9 cellular contexts compared by ENCODE assay signal in genomic region chr20:32470025-32470861, GRCh38.
A peak's percentile ranks its signal among the peaks of the same experiment; 100 is the strongest.
DNase-seq lines count a peak whose midpoint lies in the region; ATAC-seq and TF ChIP-seq lines count a peak whose summit lies in the region.
"Had no signal": no experiment of that assay in that cellular context is flagged by ENCODE, and none has a peak within 500 bp of the region (broad histone marks: within the 10 kb centered on the region; RNA-seq: fewer than 3 reads in every experiment).

No MANE protein-coding gene starts in this region.

- no TSS peak for BruUV-seq in HCT116 (replicated peaks; lab: Mats Ljungman, UMichigan)

- H3K4me1 ChIP-seq in HCT116 (ENCODE audit: control insufficient read depth in 1 of 2, insufficient read depth in 2 of 2, low read length in 2 of 2) (peaks cover 0 to under 1% of the 10 kb centered on the region in 2 experiments; a peak in 1 of 4 replicates), esophagus squamous epithelium (peaks cover 20 to 94% (median 46%) of the 10 kb centered on the region in 3 donors), neutrophil (ENCODE audit: control insufficient read depth in 1 of 2, insufficient read depth in 1 of 2, low read depth in 1 of 2, low read length in 1 of 2) (peaks cover 28 to 29% of the 10 kb centered on the region in 2 experiments)

- no peak for TF ChIP-seq POLR2A in HCT116 (IDR thresholded peaks at IDR 0.05; ENCODE audit: borderline replicate concordance, extremely low read depth, insufficient read depth, insufficient read length)
- no peak for TF ChIP-seq POLR2A in esophagus squamous epithelium (IDR thresholded peaks at IDR 0.05)

- H3K27ac Mint-ChIP-seq in T-helper 17 cell, result peak overlapping the region; percentile 86
- H3K27ac Mint-ChIP-seq: IgD-negative memory B cell had no signal

- DNase-seq in BJ (ENCODE audit: low read depth) (no peak), HCT116 (ENCODE audit: low read depth, low spot score) (peak; percentile 16), T-helper 17 cell (no peak), esophagus squamous epithelium (lab: John Stamatoyannopoulos, UW) (no peak)
- DNase-seq in NK-92 treated with Interleukin-12 subunit alpha and Interleukin-12 subunit beta, amount 100 ng/mL, for 24 hours (lab: John Stamatoyannopoulos, UW), result no peak
- no peak for DNase-seq in activated CD8-positive, alpha-beta memory T cell treated with anti-CD3 and anti-CD28 coated beads, Interleukin-2, amount 50 U/mL, for 4 hours

- H3K9me3 ChIP-seq in HCT116 (ENCODE audit: control insufficient read depth in 1 of 2, insufficient read depth in 1 of 2, low read depth in 1 of 2, low read length in 2 of 2), result no peaks in the 10 kb centered on the region
- no peaks in the 10 kb centered on the region for H3K9me3 ChIP-seq in T-helper 17 cell (ENCODE audit: control insufficient read depth, low read length, poor library complexity, severe bottlenecking)
- H3K9me3 ChIP-seq in esophagus squamous epithelium, result no peaks in the 10 kb centered on the region
- H3K9me3 ChIP-seq in neutrophil, result no peaks in the 10 kb centered on the region

- no peak overlapping the region for H3K9ac ChIP-seq in HCT116 (ENCODE audit: low read length)

- no peaks in the 10 kb centered on the region for H3K36me3 Mint-ChIP-seq in T-helper 17 cell (ENCODE audit: low read depth)

- no peaks in the 10 kb centered on the region for H3K27me3 Mint-ChIP-seq in T-helper 17 cell
- H3K27me3 Mint-ChIP-seq: IgD-negative memory B cell had no signal

- H3K4me3 ChIP-seq in BJ (ENCODE audit: low read depth, low read length) (no peak overlapping the region), HCT116 (replicated peaks in 1 of 2; ENCODE audit: low read depth in 1 of 2, low read length in 2 of 2) (no peak overlapping the region), esophagus squamous epithelium (no peak overlapping the region), neutrophil (ENCODE audit: low read depth in 1 of 2, low read length in 1 of 2) (peak overlapping the region in 1 of 2 experiments; percentile 3)

- H3K36me3 ChIP-seq in BJ (ENCODE audit: control insufficient read depth, insufficient read depth, low read length) (peaks cover 22% of the 10 kb centered on the region), HCT116 (ENCODE audit: control insufficient read depth in 1 of 2, insufficient read depth in 2 of 2, low read length in 2 of 2) (no peaks in the 10 kb centered on the region), esophagus squamous epithelium (no peaks in the 10 kb centered on the region), neutrophil (peaks cover 55% of the 10 kb centered on the region)

- H3K4me1 Mint-ChIP-seq in T-helper 17 cell, result peaks cover 16% of the 10 kb centered on the region

- 50% methylated on average over 9 of the region's 27 CpGs; no CpG with 5 or more reads in 1 of the 2 donors for WGBS in esophagus squamous epithelium, 2 donors

- POLR2A ChIA-PET in BJ (lab: Charles Lee), result no interaction called here
- POLR2A ChIA-PET in HCT116 (lab: Charles Lee), result no interaction called here

- TF ChIP-seq RAD21 in HCT116 (IDR thresholded peaks at IDR 0.05; ENCODE audit: low read depth), result peak; percentile 46

- no peak overlapping the region for H2AFZ ChIP-seq in HCT116 (ENCODE audit: low read depth, low read length, poor library complexity, severe bottlenecking)

- no peak overlapping the region for H3K27ac ChIP-seq in HCT116 (ENCODE audit: low read depth, low read length)
- H3K27ac ChIP-seq in esophagus squamous epithelium, result peak overlapping the region; percentile 22 to 77 (median 49)
- peak overlapping the region; percentile 56 for H3K27ac ChIP-seq in neutrophil

- H4K20me1 ChIP-seq in HCT116 (ENCODE audit: insufficient read depth), result no peaks in the 10 kb centered on the region

- TF ChIP-seq CTCF in BJ (IDR thresholded peaks at IDR 0.05; ENCODE audit: insufficient read depth, low read depth, low read length) (peak; percentile 51), HCT116 (IDR thresholded peaks at IDR 0.05 in 2 of 3, conservative IDR thresholded peaks at IDR 0.05 in 1 of 3; ENCODE audit: borderline replicate concordance in 1 of 3, insufficient read depth in 1 of 3, low read depth in 2 of 3, low read length in 2 of 3) (peak; percentile 19 to 50 (median 43); a peak in 4 of 6 replicates), esophagus squamous epithelium (IDR thresholded peaks at IDR 0.05) (peak in 4 of 6 experiments; percentile 24 to 45 (median 34)), neutrophil (IDR thresholded peaks at IDR 0.05) (peak; percentile 71)

- H3K9me2 ChIP-seq in HCT116 (ENCODE audit: insufficient read depth), result no peaks in the 10 kb centered on the region

- RAD21 ChIA-PET in HCT116 (lab: Charles Lee; ENCODE audit: low non-redundant PET in 1 of 2, low total read pairs in 2 of 2, uncharacterized antibody in 2 of 2, unreplicated experiment in 2 of 2), result no interaction called here

- ATAC-seq in HCT116 (peak; percentile 91), T-helper 17 cell (peak; percentile 64), HG02870 (IDR thresholded peaks at IDR 0.05; ENCODE audit: unreplicated experiment) (no peak)

- intact Hi-C loops in HCT116 (cut with micrococcal nuclease), result no loop called here
- intact Hi-C loops in esophagus squamous epithelium (cut with DNase I), result no loop called here

- H3K4me3 Mint-ChIP-seq in T-helper 17 cell, result no peak overlapping the region

- CTCF ChIA-PET in BJ (lab: Yijun Ruan, JAX), result interaction anchor here (1.4 to 1.6 kb wide), 2 partner anchors 11 kb away, joined by 4 to 5 read pairs; no protein-coding TSS in a partner anchor
- CTCF ChIA-PET in HCT116 (lab: Charles Lee), result no interaction called here

- H3K79me2 ChIP-seq in HCT116 (ENCODE audit: insufficient read depth, low read length), result no peaks in the 10 kb centered on the region

- H3K4me2 ChIP-seq in HCT116 (ENCODE audit: low read length), result no peak overlapping the region

- H3K27me3 ChIP-seq in BJ (ENCODE audit: control insufficient read depth, insufficient read depth, low read length), result no peaks in the 10 kb centered on the region
- H3K27me3 ChIP-seq in HCT116 (ENCODE audit: insufficient read depth, low read length), result no peaks in the 10 kb centered on the region
- H3K27me3 ChIP-seq in esophagus squamous epithelium, result no peaks in the 10 kb centered on the region
- no peaks in the 10 kb centered on the region for H3K27me3 ChIP-seq in neutrophil

TF ChIP-seq in HCT116, 20 proteins besides CTCF, POLR2A, EP300 and RAD21:
- TF ChIP-seq ELF1 (IDR thresholded peaks at IDR 0.05; ENCODE audit: borderline replicate concordance, low read depth) (no peak), SRF (IDR thresholded peaks at IDR 0.05; ENCODE audit: low read depth) (no peak), SP1 (IDR thresholded peaks at IDR 0.05; ENCODE audit: low read depth) (no peak), FOSL1 (IDR thresholded peaks at IDR 0.05; ENCODE audit: low read depth) (no peak), YY1 (IDR thresholded peaks at IDR 0.05; ENCODE audit: extremely low read depth, insufficient replicate concordance, low read depth, low read length) (no peak)
